ENCODE assay signal across 8 cellular contexts in genomic region chr21:25572895-25573310, GRCh38. TPM values are rescaled to one million over a fixed set of nuclear protein-coding genes. Genes with fewer than 3 reads are reported as not detected.
DNase-seq lines count a peak whose midpoint lies in the region; ATAC-seq, FAIRE-seq and TF ChIP-seq lines count a peak whose summit lies in the region.

No MANE protein-coding gene starts in this region.

- H3K4me3 Mint-ChIP-seq in IgD-negative memory B cell, result peak overlapping the region; percentile 77 to 89 (median 83)

- no peaks in the 10 kb centered on the region for H3K36me3 ChIP-seq in kidney (ENCODE audit: control insufficient read depth in 1 of 2, insufficient read depth in 2 of 2, low read length in 2 of 2)

- ATAC-seq in GM21528 (IDR thresholded peaks at IDR 0.05; ENCODE audit: low FRiP score, unreplicated experiment), result peak; percentile 50

- H3K27me3 Mint-ChIP-seq in IgD-negative memory B cell, result no peaks in the 10 kb centered on the region

- intact Hi-C loops in cardiac septum (cut with DNase I) (no loop called here), kidney (cut with DNase I) (no loop called here)

- no peak overlapping the region for H3K9ac ChIP-seq in kidney (ENCODE audit: low read length in 2 of 2)

- no peak overlapping the region for H3K4me3 ChIP-seq in kidney (ENCODE audit: low read length in 2 of 2)

- DNase-seq in GM10248 (ENCODE audit: extremely low spot score) (peak; percentile 30), dermis blood vessel endothelial cell (peak; percentile 6), occipital lobe (lab: John Stamatoyannopoulos, UW) (no peak), UCSD-AML1 (lab: John Stamatoyannopoulos, UW; ENCODE audit: unreplicated experiment) (no peak), cardiac septum (ENCODE audit: low spot score) (no peak), kidney (no peak)

- no peak overlapping the region for H3K27ac ChIP-seq in kidney (ENCODE audit: low read depth in 2 of 2, low read length in 2 of 2)

- H3K4me1 Mint-ChIP-seq in IgD-negative memory B cell, result peaks cover 52 to 60% (median 56%) of the 10 kb centered on the region in 3 donors

- H3K36me3 Mint-ChIP-seq in IgD-negative memory B cell, result no peaks in the 10 kb centered on the region

- TF ChIP-seq CTCF in GM10248 (IDR thresholded peaks at IDR 0.05; ENCODE audit: control extremely low read depth, extremely low read depth, low read depth, missing control alignments) (no peak), kidney (IDR thresholded peaks at IDR 0.05; ENCODE audit: borderline replicate concordance, extremely low read depth, insufficient read depth) (no peak)

- H3K4me1 ChIP-seq in kidney (ENCODE audit: control insufficient read depth in 1 of 2, insufficient read depth in 1 of 2, low read depth in 1 of 2, low read length in 2 of 2), result no peaks in the 10 kb centered on the region

- CTCF ChIA-PET in GM10248 (lab: Yijun Ruan, JAX), result interaction anchor here (0.7 to 1.9 kb wide), 7 partner anchors 7 to 151 kb away, joined by 3 to 5 read pairs (median 4); no protein-coding TSS in a partner anchor

- FAIRE-seq in kidney (lab: Jason Lieb, UNC), result no peak

- no peaks in the 10 kb centered on the region for H3K9me3 Mint-ChIP-seq in IgD-negative memory B cell

- POLR2A ChIA-PET in GM10248 (lab: Yijun Ruan, JAX), result interaction anchor here (0.9 kb wide), 2 partner anchors 9 to 166 kb away, joined by 3 to 14 read pairs; no protein-coding TSS in a partner anchor

- no peaks in the 10 kb centered on the region for H3K9me3 ChIP-seq in kidney (ENCODE audit: control insufficient read depth in 1 of 2, low read length in 2 of 2)

- H3K27ac Mint-ChIP-seq in IgD-negative memory B cell, result peak overlapping the region; percentile 63 to 91 (median 73)

RNA-seq across cellular contexts. Expression of gene MRPL39, which starts 34.4 kb away (rescaled TPM):
- 36.8 TPM for polyA plus RNA-seq in IgD-negative memory B cell
- 32.7 and 39.8 TPM in 2 replicates for total RNA-seq in dermis blood vessel endothelial cell
- 32.3 TPM for total RNA-seq in occipital lobe
- 40.7 TPM for total RNA-seq in cardiac septum
- total RNA-seq in kidney, result 24.1 TPM
- 52.7 TPM for polyA plus RNA-seq in kidney (ENCODE audit: insufficient read depth, low read depth, low replicate concordance)

Comparison
In these comparisons a context has a peak if more than half of its experiments do, and no peak if none do; other contexts are left out.
1. DNase-seq: peak in GM10248 (single experiment) and dermis blood vessel endothelial cell (single experiment); none in occipital lobe (single experiment), UCSD-AML1 (single experiment), cardiac septum (single experiment) and kidney (single experiment).